17 cellular contexts compared by ENCODE assay signal in genomic region chrX:69066021-69066757, GRCh38.
A peak's percentile ranks its signal among the peaks of the same experiment; 100 is the strongest.
DNase-seq lines count a peak whose midpoint lies in the region; FAIRE-seq and TF ChIP-seq lines count a peak whose summit lies in the region.
"Had no signal": no experiment of that assay in that cellular context is flagged by ENCODE, and none has a peak within 500 bp of the region (broad histone marks: within the 10 kb centered on the region; RNA-seq: fewer than 3 reads in every experiment).

No MANE protein-coding gene starts in this region.

- H3K27me3 Mint-ChIP-seq in nephron progenitor cell (ENCODE audit: low read depth, poor library complexity) (peaks cover 11% of the 10 kb centered on the region), type B pancreatic cell (no peaks in the 10 kb centered on the region), endothelial cell (ENCODE audit: unreplicated experiment) (peaks cover 6% of the 10 kb centered on the region)
- H3K27me3 Mint-ChIP-seq in activated CD4-positive, alpha-beta memory T cell treated with anti-CD3 and anti-CD28 coated beads for 36 hours: no peaks in the 10 kb centered on the region
- H3K27me3 Mint-ChIP-seq: B cell; CD4-positive, CD25-positive, alpha-beta regulatory T cell had no signal

- peak; percentile 70 for DNase-seq in NCI-H2171 (lab: John Stamatoyannopoulos, UW)
- no peak for DNase-seq in bronchial epithelial cell (ENCODE audit: low read depth)
- DNase-seq in nephron progenitor cell: no peak
- DNase-seq in type B pancreatic cell (ENCODE audit: extremely low spot score, unreplicated experiment): peak; percentile 40
- no peak for DNase-seq in NCI-H226
- DNase-seq in activated CD4-positive, alpha-beta memory T cell treated with anti-CD3 and anti-CD28 coated beads for 36 hours: no peak
- DNase-seq in endothelial cell (ENCODE audit: low spot score): no peak
- DNase-seq: Caco-2; CD4-positive, CD25-positive, alpha-beta regulatory T cell; NCI-H1105; NCI-H187; NCI-H774; PC-9; SJCRH30 had no signal

- FAIRE-seq in bronchial epithelial cell (lab: Jason Lieb, UNC): peak; percentile 40
- FAIRE-seq: GM19239, HTR-8/SVneo had no signal

- H3K9me3 Mint-ChIP-seq in nephron progenitor cell (peaks cover 41% of the 10 kb centered on the region), type B pancreatic cell (no peaks in the 10 kb centered on the region), endothelial cell (ENCODE audit: unreplicated experiment) (no peaks in the 10 kb centered on the region)
- no peaks in the 10 kb centered on the region for H3K9me3 Mint-ChIP-seq in activated CD4-positive, alpha-beta memory T cell treated with anti-CD3 and anti-CD28 coated beads for 36 hours

- intact Hi-C loops in activated CD4-positive, alpha-beta memory T cell treated with anti-CD3 and anti-CD28 coated beads for 36 hours (cut with micrococcal nuclease): no loop called here

- H3K27ac Mint-ChIP-seq in nephron progenitor cell (peak overlapping the region; percentile 53), type B pancreatic cell (no peak overlapping the region), endothelial cell (ENCODE audit: unreplicated experiment) (no peak overlapping the region)
- no peak overlapping the region for H3K27ac Mint-ChIP-seq in activated CD4-positive, alpha-beta memory T cell treated with anti-CD3 and anti-CD28 coated beads for 36 hours
- H3K27ac Mint-ChIP-seq: B cell; CD4-positive, CD25-positive, alpha-beta regulatory T cell had no signal

- H3K4me1 Mint-ChIP-seq in nephron progenitor cell: peaks cover 40% of the 10 kb centered on the region
- peaks cover 8% of the 10 kb centered on the region for H3K4me1 Mint-ChIP-seq in type B pancreatic cell (ENCODE audit: unreplicated experiment)
- no peaks in the 10 kb centered on the region for H3K4me1 Mint-ChIP-seq in activated CD4-positive, alpha-beta memory T cell treated with anti-CD3 and anti-CD28 coated beads for 36 hours (ENCODE audit: low read depth)
- peaks cover 4% of the 10 kb centered on the region for H3K4me1 Mint-ChIP-seq in endothelial cell (ENCODE audit: unreplicated experiment)
- H3K4me1 Mint-ChIP-seq: B cell; CD4-positive, CD25-positive, alpha-beta regulatory T cell had no signal

- TF ChIP-seq CTCF in bronchial epithelial cell (IDR thresholded peaks at IDR 0.05; ENCODE audit: insufficient read depth, low read length, severe bottlenecking) (no peak), nephron progenitor cell (IDR thresholded peaks at IDR 0.05) (no peak), type B pancreatic cell (conservative IDR thresholded peaks at IDR 0.05) (no peak), endothelial cell (IDR thresholded peaks at IDR 0.05; ENCODE audit: unreplicated experiment) (no peak)

- POLR2A ChIA-PET in activated CD4-positive, alpha-beta memory T cell treated with anti-CD3 and anti-CD28 coated beads for 36 hours (lab: Charles Lee): no interaction called here

- H3K36me3 Mint-ChIP-seq in nephron progenitor cell (ENCODE audit: low read depth) (no peaks in the 10 kb centered on the region), type B pancreatic cell (no peaks in the 10 kb centered on the region), endothelial cell (ENCODE audit: low read depth, unreplicated experiment) (no peaks in the 10 kb centered on the region)
- H3K36me3 Mint-ChIP-seq in activated CD4-positive, alpha-beta memory T cell treated with anti-CD3 and anti-CD28 coated beads for 36 hours: no peaks in the 10 kb centered on the region
- H3K36me3 Mint-ChIP-seq: CD4-positive, CD25-positive, alpha-beta regulatory T cell had no signal

- no peaks in the 10 kb centered on the region for H3K36me3 ChIP-seq in bronchial epithelial cell (ENCODE audit: control insufficient read depth, insufficient read depth, low read length)
- H3K36me3 ChIP-seq: SJCRH30 had no signal

- H3K4me3 Mint-ChIP-seq in nephron progenitor cell: no peak overlapping the region
- no peak overlapping the region for H3K4me3 Mint-ChIP-seq in type B pancreatic cell
- no peak overlapping the region for H3K4me3 Mint-ChIP-seq in activated CD4-positive, alpha-beta memory T cell treated with anti-CD3 and anti-CD28 coated beads for 36 hours
- H3K4me3 Mint-ChIP-seq in endothelial cell (ENCODE audit: unreplicated experiment): no peak overlapping the region
- H3K4me3 Mint-ChIP-seq: B cell; CD4-positive, CD25-positive, alpha-beta regulatory T cell had no signal

- CTCF ChIA-PET in activated CD4-positive, alpha-beta memory T cell treated with anti-CD3 and anti-CD28 coated beads for 36 hours (lab: Charles Lee): no interaction called here

- no peaks in the 10 kb centered on the region for H3K27me3 ChIP-seq in bronchial epithelial cell (ENCODE audit: control insufficient read depth, insufficient read depth, low read length)
- H3K27me3 ChIP-seq: SJCRH30 had no signal

- H3K4me3 ChIP-seq in bronchial epithelial cell (ENCODE audit: low read depth, low read length): no peak overlapping the region
- H3K4me3 ChIP-seq: PC-9, SJCRH30 had no signal

Comparison
In these comparisons a context has a peak if more than half of its experiments do, and no peak if none do; other contexts are left out.
1. DNase-seq: peak in NCI-H2171 (single experiment) and type B pancreatic cell (single experiment); none in bronchial epithelial cell (single experiment), nephron progenitor cell (single experiment), NCI-H226 (single experiment), activated CD4-positive, alpha-beta memory T cell treated with anti-CD3 and anti-CD28 coated beads for 36 hours (single experiment) and endothelial cell (single experiment).